ENCODE assay signal across 12 cellular contexts in the genomic region with DNA sequence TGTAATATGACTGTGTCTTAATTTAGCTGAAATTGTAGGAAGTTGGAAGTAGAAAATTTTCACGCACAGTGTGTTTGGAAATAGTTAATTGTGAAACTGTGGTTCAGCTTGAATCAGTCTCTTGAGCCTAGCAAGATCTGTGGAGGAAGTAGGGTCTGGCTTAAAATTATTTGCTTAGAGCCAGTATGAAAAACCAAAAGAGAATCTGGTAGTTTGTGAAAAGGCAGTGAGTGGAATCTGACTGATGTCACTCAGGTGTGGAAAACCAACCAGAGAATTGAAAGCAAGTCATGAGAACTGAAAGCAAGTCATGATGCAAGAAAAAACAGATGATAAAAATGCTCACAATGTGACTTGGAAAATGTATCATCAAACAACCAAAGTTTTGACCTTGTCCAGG. TPM values are rescaled to one million over a fixed set of nuclear protein-coding genes. Genes with fewer than 3 reads are reported as not detected.
DNase-seq lines count a peak whose midpoint lies in the region; ATAC-seq and TF ChIP-seq lines count a peak whose summit lies in the region.
"Had no signal": no experiment of that assay in that cellular context is flagged by ENCODE, and none has a peak within 500 bp of the region (broad histone marks: within the 10 kb centered on the region; RNA-seq: fewer than 3 reads in every experiment).

No MANE protein-coding gene starts in this region.

- ATAC-seq in GM18511 (IDR thresholded peaks at IDR 0.05; ENCODE audit: unreplicated experiment), result peak; percentile 83
- ATAC-seq in GM21390 (IDR thresholded peaks at IDR 0.05; ENCODE audit: unreplicated experiment), result peak; percentile 96
- peak; percentile 95 for ATAC-seq in HG03135 (IDR thresholded peaks at IDR 0.05; ENCODE audit: unreplicated experiment)
- ATAC-seq in left lobe of liver, result no peak
- no peak for ATAC-seq in body of pancreas
- ATAC-seq: left ventricle myocardium superior had no signal

- H3K4me1 ChIP-seq in body of pancreas, result no peaks in the 10 kb centered on the region
- H3K4me1 ChIP-seq in ovary (ENCODE audit: insufficient read depth), result no peaks in the 10 kb centered on the region

- intact Hi-C loops in body of pancreas (cut with DNase I), result no loop called here
- intact Hi-C loops in ovary (cut with DNase I), result no loop called here

- no peak overlapping the region for H3K27ac ChIP-seq in body of pancreas
- no peak overlapping the region for H3K27ac ChIP-seq in ovary
- H3K27ac ChIP-seq: epithelial cell of prostate, thoracic aorta had no signal

- 77 to 87% methylated on average over 1 of the region's 1 CpG for WGBS in body of pancreas, 2 donors
- 85 to 92% (median 91%) methylated on average over 1 of the region's 1 CpG for WGBS in ovary, 3 donors

- TF ChIP-seq CTCF in body of pancreas (IDR thresholded peaks at IDR 0.05) (no peak), ovary (IDR thresholded peaks at IDR 0.05) (no peak)

- DNase-seq in SKM-1 (lab: John Stamatoyannopoulos, UW; ENCODE audit: unreplicated experiment) (peak; percentile 92), left lobe of liver (ENCODE audit: low spot score) (no peak), body of pancreas (no peak), ovary (no peak), medulla oblongata (ENCODE audit: extremely low spot score) (no peak)
- DNase-seq: left ventricle myocardium superior had no signal

- no peaks in the 10 kb centered on the region for H3K27me3 ChIP-seq in body of pancreas
- no peaks in the 10 kb centered on the region for H3K27me3 ChIP-seq in ovary

- no peak overlapping the region for H3K4me3 ChIP-seq in body of pancreas
- no peak overlapping the region for H3K4me3 ChIP-seq in ovary
- H3K4me3 ChIP-seq: smooth muscle cell, thoracic aorta had no signal

- TF ChIP-seq EP300 in ovary (IDR thresholded peaks at IDR 0.05), result no peak

- TF ChIP-seq POLR2A in body of pancreas (IDR thresholded peaks at IDR 0.05) (no peak), ovary (IDR thresholded peaks at IDR 0.05) (no peak)

- H3K9me3 ChIP-seq in body of pancreas (no peaks in the 10 kb centered on the region), ovary (no peaks in the 10 kb centered on the region)
- H3K9me3 ChIP-seq: thoracic aorta had no signal

- H3K36me3 ChIP-seq in body of pancreas (replicated peaks in 1 of 2; ENCODE audit: insufficient read depth in 1 of 2, low read depth in 2 of 2), result no peaks in the 10 kb centered on the region
- no peaks in the 10 kb centered on the region for H3K36me3 ChIP-seq in ovary
- H3K36me3 ChIP-seq: thoracic aorta had no signal

RNA-seq across cellular contexts. Expression of a gene that starts 11.5 kb away (rescaled TPM):
- 0.08 TPM for total RNA-seq in left lobe of liver
- total RNA-seq in body of pancreas, result under 1 TPM in 1 of 2 donors, not detected in 1; 0.99 TPM
- total RNA-seq in ovary, result under 1 TPM; 0.08 to 0.25 (median 0.20) TPM
- polyA plus RNA-seq in ovary, result not detected
- total RNA-seq: left ventricle myocardium superior, smooth muscle cell had no signal
- polyA plus RNA-seq: smooth muscle cell had no signal

RNA-seq across cellular contexts. Expression of a gene that starts 14.9 kb away (rescaled TPM):
- total RNA-seq in left lobe of liver, result 10.1 TPM
- 10 to 100 TPM in 1 of 2 donors, 1 to 10 TPM in 1; 7.9 to 26.5 TPM for total RNA-seq in body of pancreas
- total RNA-seq in ovary, result 10 to 100 TPM in 6 of 7 donors, 1 to 10 TPM in 1; 9.3 to 21.9 (median 15.8) TPM
- polyA plus RNA-seq in ovary, result 10 to 100 TPM in 1 of 2 donors, 1 to 10 TPM in 1; 7.5 to 11.7 TPM

Comparison
In these comparisons a context has a peak if more than half of its experiments do, and no peak if none do; other contexts are left out.
1. ATAC-seq: peak in GM18511 (single experiment), GM21390 (single experiment) and HG03135 (single experiment); none in left lobe of liver (single experiment) and body of pancreas (single experiment).